In the genomic region with DNA sequence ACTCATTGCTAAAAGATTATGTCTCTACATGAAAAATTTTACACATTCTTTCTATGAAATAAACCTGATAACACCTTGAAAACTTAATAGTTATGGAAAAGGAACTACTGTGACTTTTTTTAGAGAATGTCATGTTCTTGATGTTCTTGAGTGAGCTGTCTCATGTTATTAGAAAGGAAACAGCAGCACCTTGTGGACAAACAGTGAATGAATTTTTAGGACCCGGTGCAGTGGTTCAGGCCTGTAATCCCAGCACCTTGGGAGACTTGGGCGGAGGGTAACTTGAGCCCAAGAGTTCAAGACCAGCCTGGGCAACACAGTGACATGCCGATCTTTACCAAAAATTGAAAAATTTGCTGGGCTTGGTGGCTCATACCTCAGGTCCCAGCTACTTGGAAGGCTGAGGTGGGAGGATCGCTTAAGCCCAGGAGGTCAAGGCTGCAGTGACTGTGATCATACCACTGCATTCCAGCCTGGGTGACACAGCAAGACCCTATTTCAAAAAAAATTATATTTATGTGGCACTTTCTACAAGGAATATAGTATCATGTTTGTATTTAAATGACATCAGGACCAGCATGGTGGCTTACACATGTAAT, we compare ENCODE assay signal across 8 cellular contexts.
DNase-seq lines count a peak whose midpoint lies in the region; ATAC-seq, FAIRE-seq and TF ChIP-seq lines count a peak whose summit lies in the region.
"Not testable (repeated sequence)": the region's sequence is repeated elsewhere in the genome, so short reads cannot be mapped to it uniquely, and the experiment has no call there.

No MANE protein-coding gene starts in this region.

- POLR2A ChIA-PET in OCI-LY7 (lab: Charles Lee); HepG2 (lab: Yijun Ruan, JAX): not testable (repeated sequence)

- H3K4me3 Mint-ChIP-seq in endodermal cell = not testable (repeated sequence)

- TF ChIP-seq EP300 in HepG2 (IDR thresholded peaks at IDR 0.05; ENCODE audit: low read depth in 2 of 2, low read length in 2 of 2); HepG2 (CRISPR knock-in tag; IDR thresholded peaks at IDR 0.05; ENCODE audit: borderline replicate concordance): not testable (repeated sequence)

- not testable (repeated sequence) for H3K9ac ChIP-seq in KMS-11; endodermal cell (ENCODE audit: extremely low read depth, low read length, poor library complexity, severe bottlenecking); HepG2 (ENCODE audit: insufficient read depth, low read depth, low read length)

- peaks cover 82% of the 10 kb centered on the region for H3K9me3 Mint-ChIP-seq in endodermal cell

- not testable (repeated sequence) for H3K4me1 Mint-ChIP-seq in endodermal cell

- not testable (repeated sequence) for H3K27me3 ChIP-seq in KMS-11 (ENCODE audit: insufficient read depth, low read depth); endodermal cell (ENCODE audit: control insufficient read depth, insufficient read depth, low read length, poor library complexity, severe bottlenecking); HepG2 (ENCODE audit: control insufficient read depth in 1 of 2, insufficient read depth in 2 of 2, low read length in 2 of 2); testis

- not testable (repeated sequence) for H2AFZ ChIP-seq in KMS-11 (ENCODE audit: low read depth); OCI-LY7 (ENCODE audit: low read length); HepG2 (ENCODE audit: low read length)

- not testable (repeated sequence) for H3K9me2 ChIP-seq in OCI-LY7 (ENCODE audit: insufficient read depth, low read length)

- not testable (repeated sequence) for H3K4me2 ChIP-seq in KMS-11; OCI-LY7 (ENCODE audit: low read length); HepG2 (ENCODE audit: low read depth, low read length)

- not testable (repeated sequence) for TF ChIP-seq POLR2A in HepG2 (IDR thresholded peaks at IDR 0.05; ENCODE audit: insufficient read depth in 1 of 2, low read depth in 2 of 2, low read length in 2 of 2); testis (IDR thresholded peaks at IDR 0.05)

- not testable (repeated sequence) for ATAC-seq in HepG2

- H3K27ac ChIP-seq in C4-2B; KMS-11; OCI-LY7 (ENCODE audit: low read depth, low read length, poor library complexity, severe bottlenecking); VCaP; endodermal cell (ENCODE audit: low read depth, low read length); HepG2 (ENCODE audit: extremely low read length, insufficient read depth, low read length); testis: not testable (repeated sequence)

- not testable (repeated sequence) for H3K27me3 Mint-ChIP-seq in endodermal cell (ENCODE audit: insufficient read depth)

- not testable (repeated sequence) for H3K4me3 ChIP-seq in GM12875 (ENCODE audit: low read depth, low read length); KMS-11 (IDR thresholded peaks at IDR 0.05; ENCODE audit: insufficient read depth, low read depth, low read length); OCI-LY7 (ENCODE audit: low read depth, low read length, poor library complexity, severe bottlenecking); endodermal cell (ENCODE audit: low read length); HepG2 (replicated peaks in 1 of 3; ENCODE audit: insufficient read depth in 1 of 3, low read depth in 2 of 3, low read length in 3 of 3); testis

- not testable (repeated sequence) for BruUV-seq in OCI-LY7 (replicated peaks; lab: Mats Ljungman, UMichigan); HepG2 (replicated peaks; lab: Mats Ljungman, UMichigan)

- FAIRE-seq in HepG2 (lab: Jason Lieb, UNC) = not testable (repeated sequence)

- peak; percentile 29 for DNase-seq in OCI-LY7 (ENCODE audit: low spot score)
- not testable (repeated sequence) for DNase-seq in endodermal cell
- peak; percentile 66 for DNase-seq in HepG2 (ENCODE audit: low spot score)
- DNase-seq in testis = peak; percentile 29

- 40 to 68% methylated on average over 2 to 3 of the region's 4 CpGs for WGBS in endodermal cell (ENCODE audit: insufficient coverage in 1 of 2, insufficient read length in 1 of 2), 2 experiments
- WGBS in HepG2 (ENCODE audit: low lambda C conversion rate) = 13% methylated on average over 4 of the region's 4 CpGs
- 48 to 53% methylated on average over 4 of the region's 4 CpGs for WGBS in testis, 2 donors

- not testable (repeated sequence) for H3K4me1 ChIP-seq in KMS-11 (ENCODE audit: low read depth, poor library complexity, severe bottlenecking); OCI-LY7 (ENCODE audit: insufficient read depth, low read length, poor library complexity, severe bottlenecking); endodermal cell (ENCODE audit: control insufficient read depth, insufficient read depth, low read length); HepG2 (ENCODE audit: insufficient read depth, low read length); testis

- TF ChIP-seq RAD21 in HepG2 (CRISPR knock-in tag; IDR thresholded peaks at IDR 0.05) = not testable (repeated sequence)

- intact Hi-C loops in OCI-LY7 (cut with micrococcal nuclease; ENCODE audit: unreplicated experiment); HepG2 (cut with micrococcal nuclease; ENCODE audit: unreplicated experiment); testis (cut with DNase I; ENCODE audit: low total_unique reads): not testable (repeated sequence)

- in situ Hi-C loops in HepG2 (cut with HindIII; ENCODE audit: extremely low pct_ligation_motif_present, low pct_unique_long_range_greater_than_20kb) = not testable (repeated sequence)

- not testable (repeated sequence) for H4K20me1 ChIP-seq in KMS-11 (ENCODE audit: insufficient read depth); OCI-LY7 (ENCODE audit: insufficient read depth, low read length); HepG2 (ENCODE audit: insufficient read depth, low read length)

- peak; percentile 67 for TF ChIP-seq CTCF in C4-2B (conservative IDR thresholded peaks at IDR 0.05)
- 0 out of 2 replicates have a peak, but pooled peaks have one; percentile 15 for TF ChIP-seq CTCF in GM12875 (IDR thresholded peaks at IDR 0.05; ENCODE audit: borderline replicate concordance, insufficient read depth, low read depth, low read length)
- peak; percentile 70 for TF ChIP-seq CTCF in KMS-11 (conservative IDR thresholded peaks at IDR 0.05; ENCODE audit: low read depth, low read length)
- peak; percentile 66 for TF ChIP-seq CTCF in OCI-LY7 (conservative IDR thresholded peaks at IDR 0.05; ENCODE audit: low read length)
- peak; percentile 65 for TF ChIP-seq CTCF in VCaP (conservative IDR thresholded peaks at IDR 0.05)
- peak; percentile 38 for TF ChIP-seq CTCF in endodermal cell (conservative IDR thresholded peaks at IDR 0.05)
- peak; percentile 80 for TF ChIP-seq CTCF in HepG2 (CRISPR knock-in tag; IDR thresholded peaks at IDR 0.05)
- TF ChIP-seq CTCF in testis (IDR thresholded peaks at IDR 0.05) = peak in 2 of 3 experiments; percentile 7 to 29

- CTCF ChIA-PET in OCI-LY7 (lab: Charles Lee; ENCODE audit: unreplicated experiment) = not testable (repeated sequence)
- CTCF ChIA-PET in HepG2 (lab: Yijun Ruan, JAX; ENCODE audit: low intra/inter-chr PET ratio, low total read pairs) = interaction anchor here (1.1 kb wide), 1 partner anchor 703 kb away, joined by 3 read pairs; no protein-coding TSS in a partner anchor

- H3K27ac Mint-ChIP-seq in endodermal cell = not testable (repeated sequence)

- H3K36me3 Mint-ChIP-seq in endodermal cell (ENCODE audit: low read depth) = not testable (repeated sequence)

- H3K36me3 ChIP-seq in KMS-11 (ENCODE audit: insufficient read depth); OCI-LY7 (ENCODE audit: insufficient read depth, low read length); endodermal cell (ENCODE audit: control insufficient read depth, insufficient read depth, low read length); HepG2 (replicated peaks in 1 of 2; ENCODE audit: control insufficient read depth in 1 of 2, insufficient read depth in 2 of 2, low read length in 2 of 2); testis (ENCODE audit: low read depth, missing control alignments): not testable (repeated sequence)

- H3K79me2 ChIP-seq in KMS-11 (ENCODE audit: insufficient read depth, low read depth); OCI-LY7 (ENCODE audit: insufficient read depth, low read depth, low read length); HepG2 (ENCODE audit: insufficient read depth, low read length): not testable (repeated sequence)

- not testable (repeated sequence) for H3K9me3 ChIP-seq in OCI-LY7 (ENCODE audit: low read length); HepG2 (ENCODE audit: low read length); testis
- H3K9me3 ChIP-seq in endodermal cell (ENCODE audit: control insufficient read depth, low read length) = peaks cover 28% of the 10 kb centered on the region

TF ChIP-seq in HepG2, 621 proteins besides CTCF, POLR2A, EP300 and RAD21:
- peak; percentile 64 for TF ChIP-seq SMC3 (IDR thresholded peaks at IDR 0.05; ENCODE audit: low read length)
- TF ChIP-seq STAG1 (CRISPR knock-in tag; IDR thresholded peaks at IDR 0.05) = peak; percentile 84
TF ChIP-seq in HepG2: peak in this region for 2; not testable (repeated sequence) for 619.

Comparison
In these comparisons a context has a peak if more than half of its experiments do, and no peak if none do; other contexts are left out.
1. CTCF ChIP-seq: peak in every context shown above with its lines; median percentile 80 in HepG2; 70 in KMS-11; 67 in C4-2B; 66 in OCI-LY7; 65 in VCaP; 38 in endodermal cell; 18 in testis; 15 in GM12875.